ENCODE assay signal across 8 cellular contexts in genomic region chr5:144169904-144170275, GRCh38. TPM values are rescaled to one million over a fixed set of nuclear protein-coding genes. Genes with fewer than 3 reads are reported as not detected.
DNase-seq lines count a peak whose midpoint lies in the region; ATAC-seq and TF ChIP-seq lines count a peak whose summit lies in the region.

No MANE protein-coding gene starts in this region.

- TF ChIP-seq POLR2A in tibial nerve (IDR thresholded peaks at IDR 0.05) = no peak

- peak overlapping the region; percentile 80 for H3K27ac Mint-ChIP-seq in activated T-helper 1 cell treated with anti-CD3 and anti-CD28 coated beads, Interleukin-12 subunit alpha, Interleukin-12 subunit beta, Interleukin-2, Interleukin-4 antibody, amounts not matched to agents 30 ng/mL and 10 ng/mL and 1 ng/mL, durations not matched to agents 14 hours and 24 hours and 36 hours

- intact Hi-C loops in activated T-helper 1 cell treated with anti-CD3 and anti-CD28 coated beads, Interleukin-12 subunit alpha, Interleukin-12 subunit beta, Interleukin-2, Interleukin-4 antibody, amounts not matched to agents 30 ng/mL and 10 ng/mL and 1 ng/mL, durations not matched to agents 14 hours and 24 hours and 36 hours (cut with micrococcal nuclease) = loop anchor here (1.0 to 5.0 kb wide), 6 partner anchors 22 to 1813 kb away; partner anchors contain the start of genes ARHGAP26 and NR3C1

- no peaks in the 10 kb centered on the region for H3K9me3 Mint-ChIP-seq in activated T-cell treated with anti-CD3 and anti-CD28 coated beads, Interleukin-2, amount 50 U/mL, for 4 hours
- no peaks in the 10 kb centered on the region for H3K9me3 Mint-ChIP-seq in activated T-helper 1 cell treated with anti-CD3 and anti-CD28 coated beads, Interleukin-12 subunit alpha, Interleukin-12 subunit beta, Interleukin-2, Interleukin-4 antibody, amounts not matched to agents 30 ng/mL and 10 ng/mL and 1 ng/mL, durations not matched to agents 14 hours and 24 hours and 36 hours

- ATAC-seq in activated T-cell treated with anti-CD3 and anti-CD28 coated beads, Interleukin-2, amount 50 U/mL, for 4 hours = peak; percentile 0 to 1

- H3K27me3 ChIP-seq in kidney epithelial cell (ENCODE audit: control insufficient read depth, insufficient read depth, low read length) (no peaks in the 10 kb centered on the region), tibial nerve (no peaks in the 10 kb centered on the region)

- no peaks in the 10 kb centered on the region for H3K27me3 Mint-ChIP-seq in activated T-cell treated with anti-CD3 and anti-CD28 coated beads, Interleukin-2, amount 50 U/mL, for 4 hours (ENCODE audit: low read depth)
- peaks cover 13% of the 10 kb centered on the region for H3K27me3 Mint-ChIP-seq in activated T-helper 1 cell treated with anti-CD3 and anti-CD28 coated beads, Interleukin-12 subunit alpha, Interleukin-12 subunit beta, Interleukin-2, Interleukin-4 antibody, amounts not matched to agents 30 ng/mL and 10 ng/mL and 1 ng/mL, durations not matched to agents 14 hours and 24 hours and 36 hours (ENCODE audit: insufficient read depth)

- H3K36me3 ChIP-seq in kidney epithelial cell (ENCODE audit: control insufficient read depth, insufficient read depth, low read length) = no peaks in the 10 kb centered on the region
- H3K36me3 ChIP-seq in tibial nerve = peaks cover 0 to 15% (median 0%) of the 10 kb centered on the region in 3 donors

- H3K27ac ChIP-seq in tibial nerve = peak overlapping the region; percentile 4 to 90 (median 77)

- WGBS in tibial nerve, 2 donors = 2 to 3% methylated on average over 12 of the region's 12 CpGs

- peaks cover 45% of the 10 kb centered on the region for H3K4me1 Mint-ChIP-seq in activated T-cell treated with anti-CD3 and anti-CD28 coated beads, Interleukin-2, amount 50 U/mL, for 4 hours (ENCODE audit: low read depth)
- peaks cover 45% of the 10 kb centered on the region for H3K4me1 Mint-ChIP-seq in activated T-helper 1 cell treated with anti-CD3 and anti-CD28 coated beads, Interleukin-12 subunit alpha, Interleukin-12 subunit beta, Interleukin-2, Interleukin-4 antibody, amounts not matched to agents 30 ng/mL and 10 ng/mL and 1 ng/mL, durations not matched to agents 14 hours and 24 hours and 36 hours (ENCODE audit: low read depth)

- H3K36me3 Mint-ChIP-seq in activated T-cell treated with anti-CD3 and anti-CD28 coated beads, Interleukin-2, amount 50 U/mL, for 4 hours (ENCODE audit: insufficient read depth) = peaks cover 18% of the 10 kb centered on the region
- peaks cover 17% of the 10 kb centered on the region for H3K36me3 Mint-ChIP-seq in activated T-helper 1 cell treated with anti-CD3 and anti-CD28 coated beads, Interleukin-12 subunit alpha, Interleukin-12 subunit beta, Interleukin-2, Interleukin-4 antibody, amounts not matched to agents 30 ng/mL and 10 ng/mL and 1 ng/mL, durations not matched to agents 14 hours and 24 hours and 36 hours (ENCODE audit: low read depth)

- H3K4me1 ChIP-seq in tibial nerve = peaks cover 0 to 45% (median 17%) of the 10 kb centered on the region in 4 donors

- peak overlapping the region; percentile 98 for H3K4me3 Mint-ChIP-seq in activated T-cell treated with anti-CD3 and anti-CD28 coated beads, Interleukin-2, amount 50 U/mL, for 4 hours
- peak overlapping the region; percentile 96 for H3K4me3 Mint-ChIP-seq in activated T-helper 1 cell treated with anti-CD3 and anti-CD28 coated beads, Interleukin-12 subunit alpha, Interleukin-12 subunit beta, Interleukin-2, Interleukin-4 antibody, amounts not matched to agents 30 ng/mL and 10 ng/mL and 1 ng/mL, durations not matched to agents 14 hours and 24 hours and 36 hours

- TF ChIP-seq CTCF in kidney epithelial cell (IDR thresholded peaks at IDR 0.05; ENCODE audit: insufficient read depth, low read length, poor library complexity, severe bottlenecking) (no peak), tibial nerve (IDR thresholded peaks at IDR 0.05) (no peak)

- H3K4me3 ChIP-seq in kidney epithelial cell (ENCODE audit: low read depth, low read length) (peak overlapping the region; percentile 88), tibial nerve (peak overlapping the region; percentile 63 to 91 (median 79))

- TF ChIP-seq EP300 in tibial nerve (IDR thresholded peaks at IDR 0.05) = no peak

- no peaks in the 10 kb centered on the region for H3K9me3 ChIP-seq in tibial nerve

- no peak for DNase-seq in activated T-cell treated with anti-CD3 and anti-CD28 coated beads, Interleukin-2, amount 50 U/mL, for 4 hours
- DNase-seq in activated T-cell treated with anti-CD3 and anti-CD28 coated beads for 4 hours (no peak), kidney epithelial cell (ENCODE audit: low read depth) (no peak), tibial nerve (ENCODE audit: low spot score in 2 of 2) (no peak), MV-4-11 (lab: John Stamatoyannopoulos, UW) (no peak), NCI-H510A (lab: John Stamatoyannopoulos, UW) (no peak)
- DNase-seq in activated T-helper 1 cell treated with anti-CD3 and anti-CD28 coated beads, Interleukin-12 subunit alpha, Interleukin-12 subunit beta, Interleukin-2, Interleukin-4 antibody, amounts not matched to agents 30 ng/mL and 10 ng/mL and 1 ng/mL, durations not matched to agents 14 hours and 24 hours and 36 hours (ENCODE audit: low spot score) = no peak
- no peak for DNase-seq in activated CD4-positive, CD25-positive, alpha-beta regulatory T cell treated with anti-CD3 and anti-CD28 coated beads, Interleukin-2, amount 50 U/mL, for 72 hours

RNA-seq across cellular contexts. Expression of gene YIPF5, which starts 0.6 kb away (rescaled TPM):
- total RNA-seq in activated T-cell treated with anti-CD3 and anti-CD28 coated beads, Interleukin-2, amount 50 U/mL, for 4 hours = 10 to 100 TPM; 27.2 to 32.2 (median 30.8) TPM
- total RNA-seq in activated T-helper 1 cell treated with anti-CD3 and anti-CD28 coated beads, Interleukin-12 subunit alpha, Interleukin-12 subunit beta, Interleukin-2, Interleukin-4 antibody, amounts not matched to agents 30 ng/mL and 10 ng/mL and 1 ng/mL, durations not matched to agents 14 hours and 24 hours and 36 hours = 34.2 and 37.9 TPM in 2 replicates
- total RNA-seq in kidney epithelial cell (41.1 and 68.5 TPM in 2 replicates), tibial nerve (10 to 100 TPM; 19.5 to 35.6 (median 31.6) TPM)

RNA-seq across cellular contexts. Expression of gene KCTD16, which starts 0.8 kb away (rescaled TPM):
- not detected for total RNA-seq in activated T-cell treated with anti-CD3 and anti-CD28 coated beads, Interleukin-2, amount 50 U/mL, for 4 hours
- not detected in 2 replicates for total RNA-seq in activated T-helper 1 cell treated with anti-CD3 and anti-CD28 coated beads, Interleukin-12 subunit alpha, Interleukin-12 subunit beta, Interleukin-2, Interleukin-4 antibody, amounts not matched to agents 30 ng/mL and 10 ng/mL and 1 ng/mL, durations not matched to agents 14 hours and 24 hours and 36 hours
- total RNA-seq in kidney epithelial cell = 1.1 and 1.4 TPM in 2 replicates
- under 1 TPM; under 0.01 to 0.44 (median 0.41) TPM for total RNA-seq in tibial nerve
